32 cellular contexts compared by ENCODE assay signal in genomic region chr10:28215930-28216329, GRCh38.
DNase-seq lines count a peak whose midpoint lies in the region; ATAC-seq, FAIRE-seq and TF ChIP-seq lines count a peak whose summit lies in the region.
"Had no signal": no experiment of that assay in that cellular context is flagged by ENCODE, and none has a peak within 500 bp of the region (broad histone marks: within the 10 kb centered on the region; RNA-seq: fewer than 3 reads in every experiment).

No MANE protein-coding gene starts in this region.

- H3K79me2 ChIP-seq in H1 (ENCODE audit: control insufficient read depth in 1 of 2, insufficient read depth in 2 of 2, low read length in 2 of 2): no peaks in the 10 kb centered on the region

- H2AK5ac ChIP-seq in IMR-90 (ENCODE audit: low read depth, low read length) (0 out of 2 replicates have a peak overlapping the region, but pooled peaks have one; percentile 27), H1 (ENCODE audit: low read depth, low read length) (no peak overlapping the region)

- dilution Hi-C loops in IMR-90 (cut with HindIII; ENCODE audit: low sequenced_read_pairs, unreplicated experiment): no loop called here

- no peaks in the 10 kb centered on the region for H3K9me3 Mint-ChIP-seq in activated naive CD4-positive, alpha-beta T cell treated with anti-CD3 and anti-CD28 coated beads for 36 hours
- H3K9me3 Mint-ChIP-seq: activated naive CD4-positive, alpha-beta T cell treated with anti-CD3 and anti-CD28 coated beads, Interleukin-2, amount 10 ng/mL, durations not matched to agents 7 days and 5 days; activated T-helper 1 cell treated with anti-CD3 and anti-CD28 coated beads, Interleukin-12 subunit alpha, Interleukin-12 subunit beta, Interleukin-2, Interleukin-4 antibody, amounts not matched to agents 30 ng/mL and 10 ng/mL and 1 ng/mL, durations not matched to agents 14 hours and 24 hours and 36 hours; CD4-positive, alpha-beta T cell; dendritic cell treated with granulocyte-macrophage colony-stimulating factor and Interleukin-4, amounts not matched to agents 40 ng/mL and 50 ng/mL, for 4 days; endodermal cell; memory B cell; stimulated activated effector memory CD8-positive, alpha-beta T cell treated with anti-CD3 and anti-CD28 coated beads, Interleukin-12 subunit alpha, Interleukin-12 subunit beta, amount 100 ng/mL, for 72 hours had no signal

- in situ Hi-C loops in IMR-90 (cut with MboI; ENCODE audit: low sequenced_read_pairs): no loop called here

- TF ChIP-seq RAD21 in IMR-90 (IDR thresholded peaks at IDR 0.05; ENCODE audit: low read length): no peak
- no peak for TF ChIP-seq RAD21 in H1 (IDR thresholded peaks at IDR 0.05 in 1 of 2, conservative IDR thresholded peaks at IDR 0.05 in 1 of 2; ENCODE audit: low read depth in 2 of 2, low read length in 2 of 2)

- TF ChIP-seq CTCF in IMR-90 (conservative IDR thresholded peaks at IDR 0.05; ENCODE audit: low read depth, low read length): no peak
- TF ChIP-seq CTCF in H1 (IDR thresholded peaks at IDR 0.05; ENCODE audit: control extremely low read depth in 1 of 3, insufficient read depth in 1 of 3, low read depth in 1 of 3, low read length in 3 of 3): no peak
- no peak for TF ChIP-seq CTCF in upper lobe of right lung (IDR thresholded peaks at IDR 0.05)
- no peak for TF ChIP-seq CTCF in gastroesophageal sphincter (IDR thresholded peaks at IDR 0.05)

- H3K9ac ChIP-seq in IMR-90 (ENCODE audit: low read depth, low read length) (no peak overlapping the region), H1 (replicated peaks in 1 of 4; ENCODE audit: extremely low read depth in 1 of 4, low read depth in 3 of 4, low read length in 3 of 4) (no peak overlapping the region)
- H3K9ac ChIP-seq: KMS-11 had no signal

- H3K4me1 Mint-ChIP-seq in activated naive CD4-positive, alpha-beta T cell treated with anti-CD3 and anti-CD28 coated beads for 36 hours (ENCODE audit: low read depth): peaks cover 42% of the 10 kb centered on the region

- no peaks in the 10 kb centered on the region for H3K27me3 Mint-ChIP-seq in activated naive CD4-positive, alpha-beta T cell treated with anti-CD3 and anti-CD28 coated beads for 36 hours (ENCODE audit: low read depth)
- H3K27me3 Mint-ChIP-seq: activated naive CD4-positive, alpha-beta T cell treated with anti-CD3 and anti-CD28 coated beads, Interleukin-2, amount 10 ng/mL, durations not matched to agents 7 days and 5 days; CD4-positive, alpha-beta T cell; dendritic cell treated with granulocyte-macrophage colony-stimulating factor and Interleukin-4, amounts not matched to agents 40 ng/mL and 50 ng/mL, for 4 days; memory B cell had no signal

- H3K56ac ChIP-seq in IMR-90 (ENCODE audit: extremely low read depth, insufficient read depth, low read length) (no peak overlapping the region), H1 (replicated peaks; ENCODE audit: insufficient read length, low read depth, low read length) (no peak overlapping the region)

- H4K8ac ChIP-seq in IMR-90 (ENCODE audit: low read depth in 2 of 2, low read length in 2 of 2) (0 out of 4 replicates have a peak overlapping the region, but pooled peaks of 1 of the 2 experiments have one; percentile 16), H1 (ENCODE audit: extremely low read depth, insufficient read depth, low read length) (no peak overlapping the region)

- peaks cover 5% of the 10 kb centered on the region for H3K36me3 Mint-ChIP-seq in activated naive CD4-positive, alpha-beta T cell treated with anti-CD3 and anti-CD28 coated beads for 36 hours (ENCODE audit: low read depth)
- H3K36me3 Mint-ChIP-seq: activated naive CD4-positive, alpha-beta T cell treated with anti-CD3 and anti-CD28 coated beads, Interleukin-2, amount 10 ng/mL, durations not matched to agents 7 days and 5 days; stimulated activated effector memory CD8-positive, alpha-beta T cell treated with anti-CD3 and anti-CD28 coated beads, Interleukin-12 subunit alpha, Interleukin-12 subunit beta, amount 100 ng/mL, for 72 hours had no signal

- POLR2A ChIA-PET in IMR-90 (lab: Charles Lee; ENCODE audit: unreplicated experiment): no interaction called here
- POLR2A ChIA-PET in H1 (lab: Charles Lee; ENCODE audit: partially characterized antibody): no interaction called here

- H3K4me1 ChIP-seq in IMR-90 (ENCODE audit: control insufficient read depth, insufficient read depth, low read length): peaks cover 3% of the 10 kb centered on the region
- H3K4me1 ChIP-seq in H1 (replicated peaks in 1 of 4; ENCODE audit: control insufficient read depth in 3 of 4, insufficient read depth in 4 of 4, low read length in 3 of 4): peaks cover 2 to 15% (median 7%) of the 10 kb centered on the region in 4 experiments; a peak in 5 of 7 replicates
- peaks cover 4% of the 10 kb centered on the region for H3K4me1 ChIP-seq in upper lobe of right lung
- peaks cover 0 to 29% (median 0%) of the 10 kb centered on the region in 3 donors for H3K4me1 ChIP-seq in gastroesophageal sphincter
- H3K4me1 ChIP-seq: A549, uterus had no signal

- no peaks in the 10 kb centered on the region for H3K9me3 ChIP-seq in IMR-90 (ENCODE audit: control insufficient read depth, insufficient read depth, low read length)
- no peaks in the 10 kb centered on the region for H3K9me3 ChIP-seq in H1 (ENCODE audit: insufficient read depth in 2 of 2, low read depth in 1 of 2, low read length in 1 of 2)
- H3K9me3 ChIP-seq in upper lobe of right lung: no peaks in the 10 kb centered on the region
- H3K9me3 ChIP-seq in gastroesophageal sphincter: no peaks in the 10 kb centered on the region
- H3K9me3 ChIP-seq: A549, esophagus muscularis mucosa, uterus had no signal

- H3K4ac ChIP-seq in IMR-90 (ENCODE audit: low read depth, low read length): no peak overlapping the region
- H3K4ac ChIP-seq in H1 (replicated peaks; ENCODE audit: insufficient read length, low read depth, low read length): no peak overlapping the region

- no peaks in the 10 kb centered on the region for H3K23me2 ChIP-seq in H1 (ENCODE audit: low read depth, low read length)

- H4K5ac ChIP-seq in IMR-90 (ENCODE audit: low read depth, low read length) (no peak overlapping the region), H1 (ENCODE audit: insufficient read length, low read depth, low read length) (peak overlapping the region; percentile 40)

- no peak overlapping the region for H2AFZ ChIP-seq in IMR-90 (replicated peaks; ENCODE audit: low read length, poor library complexity)
- H2AFZ ChIP-seq in H1 (ENCODE audit: low read length): no peak overlapping the region

- H3K4me2 ChIP-seq in IMR-90 (ENCODE audit: low read depth, low read length) (no peak overlapping the region), H1 (ENCODE audit: insufficient read depth in 1 of 2, low read depth in 2 of 2, low read length in 2 of 2) (0 out of 4 replicates have a peak overlapping the region, but pooled peaks of 1 of the 2 experiments have one; percentile 7)
- H3K4me2 ChIP-seq: A549, KMS-11 had no signal

- H2BK20ac ChIP-seq in IMR-90 (ENCODE audit: low read depth, low read length) (peak overlapping the region; percentile 1; the same call in 1 of the 2 replicates), H1 (ENCODE audit: low read length) (no peak overlapping the region)

- H2AK9ac ChIP-seq in IMR-90 (replicated peaks; ENCODE audit: low read depth, low read length, poor library complexity): no peak overlapping the region

- TF ChIP-seq EP300 in H1 (IDR thresholded peaks at IDR 0.05; ENCODE audit: borderline replicate concordance in 1 of 2, low read depth in 2 of 2, low read length in 2 of 2) (no peak), gastroesophageal sphincter (IDR thresholded peaks at IDR 0.05) (no peak)

- DNase-seq in activated naive CD4-positive, alpha-beta T cell treated with anti-CD3 and anti-CD28 coated beads for 36 hours: peak; percentile 6
- no peak for DNase-seq in activated naive CD4-positive, alpha-beta T cell treated with anti-CD3 and anti-CD28 coated beads, Interleukin-2, amount 50 U/mL, for 16 hours
- DNase-seq in IMR-90 (no peak), H1 (ENCODE audit: low read depth in 1 of 2, low spot score in 2 of 2) (no peak), upper lobe of right lung (no peak), Kasumi-1 (lab: John Stamatoyannopoulos, UW) (no peak)
- DNase-seq: activated CD4-positive, alpha-beta T cell treated with anti-CD3 and anti-CD28 coated beads, Interleukin-2, amount 50 U/mL, for 1 hour; activated CD8-positive, alpha-beta memory T cell treated with anti-CD3 and anti-CD28 coated beads, Interleukin-2, amount 50 U/mL, for 4 hours; activated naive CD4-positive, alpha-beta T cell treated with anti-CD3 and anti-CD28 coated beads, Interleukin-2, amount 10 ng/mL, durations not matched to agents 7 days and 5 days; AML-193; CD4-positive, alpha-beta T cell; DMS 273 treated with DMSO at 0.1 percent for 48 hours; endodermal cell; foreskin melanocyte; HCEC 1CT; MV-4-11; NCI-H1436 treated with DMSO at 0.1 percent for 48 hours; NCI-H446 treated with DMSO at 0.1 percent for 48 hours; OCI-M1; posterior cingulate gyrus; right cardiac atrium; stimulated activated CD4-positive, alpha-beta T cell treated with anti-CD3 and anti-CD28 coated beads, Interleukin-4, amount 100 ng/mL, for 1 hour; uterus had no signal

- H2BK120ac ChIP-seq in IMR-90 (ENCODE audit: low read depth, low read length) (peak overlapping the region; percentile 14; the same call in 1 of the 2 replicates), H1 (replicated peaks; ENCODE audit: low read depth, low read length) (no peak overlapping the region)

- 0 out of 2 replicates have a peak overlapping the region, but pooled peaks have one; percentile 36 for H3K18ac ChIP-seq in IMR-90 (ENCODE audit: low read depth, low read length)
- H3K18ac ChIP-seq in H1 (ENCODE audit: extremely low read depth, low read length): no peak overlapping the region

- H3K36me3 ChIP-seq in IMR-90 (ENCODE audit: control insufficient read depth, insufficient read depth, low read length): no peaks in the 10 kb centered on the region
- no peaks in the 10 kb centered on the region for H3K36me3 ChIP-seq in H1 (ENCODE audit: control insufficient read depth in 2 of 4, insufficient read depth in 4 of 4, low read length in 3 of 4)
- H3K36me3 ChIP-seq in upper lobe of right lung: no peaks in the 10 kb centered on the region
- no peaks in the 10 kb centered on the region for H3K36me3 ChIP-seq in gastroesophageal sphincter
- H3K36me3 ChIP-seq: esophagus muscularis mucosa, uterus had no signal

- no peak overlapping the region for H3K27ac Mint-ChIP-seq in activated naive CD4-positive, alpha-beta T cell treated with anti-CD3 and anti-CD28 coated beads for 36 hours
- H3K27ac Mint-ChIP-seq: activated naive CD4-positive, alpha-beta T cell treated with anti-CD3 and anti-CD28 coated beads, Interleukin-2, amount 10 ng/mL, durations not matched to agents 7 days and 5 days; activated T-helper 1 cell treated with anti-CD3 and anti-CD28 coated beads, Interleukin-12 subunit alpha, Interleukin-12 subunit beta, Interleukin-2, Interleukin-4 antibody, amounts not matched to agents 30 ng/mL and 10 ng/mL and 1 ng/mL, durations not matched to agents 14 hours and 24 hours and 36 hours; CD4-positive, alpha-beta T cell; dendritic cell treated with granulocyte-macrophage colony-stimulating factor and Interleukin-4, amounts not matched to agents 40 ng/mL and 50 ng/mL, for 4 days; endodermal cell; memory B cell; stimulated activated effector memory CD8-positive, alpha-beta T cell treated with anti-CD3 and anti-CD28 coated beads, Interleukin-12 subunit alpha, Interleukin-12 subunit beta, amount 100 ng/mL, for 72 hours had no signal

- H4K20me1 ChIP-seq in IMR-90 (ENCODE audit: insufficient read depth, low read length) (no peaks in the 10 kb centered on the region), H1 (replicated peaks in 1 of 2; ENCODE audit: control insufficient read depth in 1 of 2, insufficient read depth in 2 of 2, low read length in 2 of 2) (no peaks in the 10 kb centered on the region)

- no peaks in the 10 kb centered on the region for H3K79me1 ChIP-seq in IMR-90 (ENCODE audit: low read depth in 1 of 2, low read length in 2 of 2)
- no peaks in the 10 kb centered on the region for H3K79me1 ChIP-seq in H1 (ENCODE audit: low read depth, low read length)

- CTCF ChIA-PET in activated naive CD4-positive, alpha-beta T cell treated with anti-CD3 and anti-CD28 coated beads for 36 hours (lab: Charles Lee): no interaction called here
- CTCF ChIA-PET in IMR-90 (lab: Yijun Ruan, JAX) (no interaction called here), H1 (lab: Charles Lee; ENCODE audit: partially characterized antibody) (no interaction called here)

- H4K91ac ChIP-seq in IMR-90 (ENCODE audit: insufficient read depth, low read depth, low read length): peak overlapping the region; percentile 40; the same call in 1 of the 2 replicates
- no peak overlapping the region for H4K91ac ChIP-seq in H1 (replicated peaks; ENCODE audit: insufficient read length, low read length)

- H3K27ac ChIP-seq in IMR-90 (ENCODE audit: insufficient read depth, low read length) (no peak overlapping the region), H1 (ENCODE audit: low read depth, low read length) (no peak overlapping the region), upper lobe of right lung (no peak overlapping the region), gastroesophageal sphincter (no peak overlapping the region)
- H3K27ac ChIP-seq: A549, esophagus muscularis mucosa, KMS-11, uterus had no signal

- no peak overlapping the region for H3K4me3 ChIP-seq in IMR-90 (ENCODE audit: insufficient read depth, low read depth, low read length)
- no peak overlapping the region for H3K4me3 ChIP-seq in H1 (ENCODE audit: extremely low read depth in 1 of 4, insufficient read depth in 2 of 4, low read depth in 3 of 4, low read length in 4 of 4)
- no peak overlapping the region for H3K4me3 ChIP-seq in upper lobe of right lung
- no peak overlapping the region for H3K4me3 ChIP-seq in gastroesophageal sphincter
- H3K4me3 ChIP-seq: A549, esophagus muscularis mucosa, uterus had no signal

- BruUV-seq in IMR-90 (replicated peaks; lab: Mats Ljungman, UMichigan): no TSS peak

- no peaks in the 10 kb centered on the region; the same call in none of the 2 replicates for H3K9me1 ChIP-seq in IMR-90 (ENCODE audit: insufficient read depth, low read length)

- FAIRE-seq in H1 (lab: Jason Lieb, UNC): no peak
- FAIRE-seq: A549 had no signal

- H3K14ac ChIP-seq in IMR-90 (replicated peaks; ENCODE audit: low read depth, low read length) (no peak overlapping the region), H1 (ENCODE audit: insufficient read length) (no peak overlapping the region)

- WGBS in IMR-90 (ENCODE audit: extremely low coverage in 2 of 2, insufficient read length in 1 of 2), 2 experiments: no CpG with 5 or more reads among the region's 3 CpGs
- 64% methylated on average over 3 of the region's 3 CpGs; no CpG with 5 or more reads in 1 of the 2 experiments for WGBS in H1 (ENCODE audit: extremely low coverage in 1 of 2, insufficient coverage in 1 of 2, insufficient read length in 1 of 2, insufficient replicate concordance in 2 of 2, low coverage in 1 of 2, low lambda C conversion rate in 2 of 2, missing lambda C conversion rate in 1 of 2), 2 experiments
- WGBS in gastroesophageal sphincter (ENCODE audit: low coverage in 1 of 2), 2 donors: 50 to 56% methylated on average over 2 to 3 of the region's 3 CpGs

- no peak overlapping the region for H2BK12ac ChIP-seq in H1 (ENCODE audit: low read depth, low read length)

- no peak overlapping the region for H3K4me3 Mint-ChIP-seq in activated naive CD4-positive, alpha-beta T cell treated with anti-CD3 and anti-CD28 coated beads for 36 hours
- H3K4me3 Mint-ChIP-seq: activated naive CD4-positive, alpha-beta T cell treated with anti-CD3 and anti-CD28 coated beads, Interleukin-2, amount 10 ng/mL, durations not matched to agents 7 days and 5 days; activated T-helper 1 cell treated with anti-CD3 and anti-CD28 coated beads, Interleukin-12 subunit alpha, Interleukin-12 subunit beta, Interleukin-2, Interleukin-4 antibody, amounts not matched to agents 30 ng/mL and 10 ng/mL and 1 ng/mL, durations not matched to agents 14 hours and 24 hours and 36 hours; CD4-positive, alpha-beta T cell; dendritic cell treated with granulocyte-macrophage colony-stimulating factor and Interleukin-4, amounts not matched to agents 40 ng/mL and 50 ng/mL, for 4 days; endodermal cell; memory B cell; stimulated activated effector memory CD8-positive, alpha-beta T cell treated with anti-CD3 and anti-CD28 coated beads, Interleukin-12 subunit alpha, Interleukin-12 subunit beta, amount 100 ng/mL, for 72 hours had no signal

- H3K23ac ChIP-seq in IMR-90 (ENCODE audit: low read depth, low read length) (no peak overlapping the region), H1 (ENCODE audit: insufficient read length) (no peak overlapping the region)

- TF ChIP-seq POLR2A in IMR-90 (IDR thresholded peaks at IDR 0.05; ENCODE audit: low read depth, low read length) (no peak), H1 (IDR thresholded peaks at IDR 0.05; ENCODE audit: control extremely low read depth in 1 of 2, low read depth in 2 of 2, low read length in 2 of 2) (no peak), gastroesophageal sphincter (IDR thresholded peaks at IDR 0.05) (no peak)

- intact Hi-C loops in activated naive CD4-positive, alpha-beta T cell treated with anti-CD3 and anti-CD28 coated beads for 36 hours (cut with micrococcal nuclease): no loop called here
- intact Hi-C loops in IMR-90 (cut with micrococcal nuclease) (no loop called here), upper lobe of right lung (cut with DNase I) (no loop called here)

- no peak overlapping the region for H2BK5ac ChIP-seq in IMR-90 (ENCODE audit: low read depth, low read length, poor library complexity, severe bottlenecking)
- no peak overlapping the region for H2BK5ac ChIP-seq in H1 (ENCODE audit: low read depth, low read length)

- ATAC-seq in IMR-90 (ENCODE audit: low read depth) (no peak), upper lobe of right lung (peak; percentile 19), HG02981 (IDR thresholded peaks at IDR 0.05; ENCODE audit: unreplicated experiment) (no peak), gastroesophageal sphincter (no peak)
- ATAC-seq: A549, right cardiac atrium had no signal

- H3K27me3 ChIP-seq in IMR-90 (ENCODE audit: control insufficient read depth, insufficient read depth, low read length) (no peaks in the 10 kb centered on the region), H1 (replicated peaks in 1 of 4; ENCODE audit: control insufficient read depth in 3 of 4, extremely low read depth in 1 of 4, insufficient read depth in 3 of 4, low read length in 3 of 4) (no peaks in the 10 kb centered on the region), upper lobe of right lung (no peaks in the 10 kb centered on the region), gastroesophageal sphincter (no peaks in the 10 kb centered on the region)
- H3K27me3 ChIP-seq: esophagus muscularis mucosa, uterus had no signal

- H2BK15ac ChIP-seq in IMR-90 (ENCODE audit: low read depth, low read length): 0 out of 3 replicates have a peak overlapping the region, but pooled peaks have one; percentile 77
- H2BK15ac ChIP-seq in H1 (ENCODE audit: low read length): no peak overlapping the region
